In the genomic region with DNA sequence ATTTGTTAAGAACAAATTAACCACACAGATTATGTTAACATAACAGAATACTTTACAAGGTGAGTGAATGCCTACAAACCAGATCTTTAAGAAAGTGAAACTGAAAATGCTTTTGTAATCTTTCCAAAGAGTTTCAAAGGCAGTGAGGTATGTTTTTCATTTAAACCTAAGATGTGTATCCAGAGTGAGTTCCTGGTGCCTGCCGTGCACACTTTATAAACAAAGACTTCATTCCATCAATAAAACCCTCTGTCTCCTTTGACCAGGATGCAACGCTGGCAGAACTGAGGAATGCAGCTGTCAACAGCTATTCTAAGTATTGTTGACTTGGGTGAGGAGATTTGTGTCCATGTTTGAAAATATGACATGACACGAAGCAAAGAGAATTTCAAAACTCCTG, we compare ENCODE assay signal across 8 cellular contexts.
A peak's percentile ranks its signal among the peaks of the same experiment; 100 is the strongest.
DNase-seq lines count a peak whose midpoint lies in the region; ATAC-seq and TF ChIP-seq lines count a peak whose summit lies in the region.

No MANE protein-coding gene starts in this region.

- H3K4me3 Mint-ChIP-seq in CD14-positive monocyte (peak overlapping the region; percentile 28 to 67), memory B cell (peak overlapping the region; percentile 32)
- peak overlapping the region; percentile 14 for H3K4me3 Mint-ChIP-seq in activated CD4-positive, alpha-beta memory T cell treated with anti-CD3 and anti-CD28 coated beads for 36 hours

- H3K27me3 Mint-ChIP-seq in CD14-positive monocyte (ENCODE audit: low read depth in 3 of 3), result peaks cover 4 to 26% (median 8%) of the 10 kb centered on the region in 3 donors
- H3K27me3 Mint-ChIP-seq in activated CD4-positive, alpha-beta memory T cell treated with anti-CD3 and anti-CD28 coated beads for 36 hours, result no peaks in the 10 kb centered on the region
- peaks cover 4% of the 10 kb centered on the region for H3K27me3 Mint-ChIP-seq in memory B cell

- H3K9me3 Mint-ChIP-seq in CD14-positive monocyte, result peaks cover 0 to 2% (median 0%) of the 10 kb centered on the region in 7 donors
- no peaks in the 10 kb centered on the region for H3K9me3 Mint-ChIP-seq in activated CD4-positive, alpha-beta memory T cell treated with anti-CD3 and anti-CD28 coated beads for 36 hours
- H3K9me3 Mint-ChIP-seq in memory B cell, result no peaks in the 10 kb centered on the region

- TF ChIP-seq CTCF in CD14-positive monocyte (IDR thresholded peaks at IDR 0.05), result no peak

- peak; percentile 70 for ATAC-seq in GM21717 (IDR thresholded peaks at IDR 0.05; ENCODE audit: unreplicated experiment)
- peak; percentile 27 for ATAC-seq in memory B cell (ENCODE audit: low read depth)
- ATAC-seq in esophagus mucosa, result no peak
- ATAC-seq in GM19324 (IDR thresholded peaks at IDR 0.05; ENCODE audit: low FRiP score, unreplicated experiment), result no peak

- intact Hi-C loops in CD14-positive monocyte (cut with micrococcal nuclease), result no loop called here
- intact Hi-C loops in activated CD4-positive, alpha-beta memory T cell treated with anti-CD3 and anti-CD28 coated beads for 36 hours (cut with micrococcal nuclease), result no loop called here

- DNase-seq in CD14-positive monocyte (ENCODE audit: low spot score) (no peak), memory B cell (ENCODE audit: low spot score in 2 of 2) (no peak), cortex of kidney (lab: John Stamatoyannopoulos, UW) (no peak), NCI-H146 treated with DMSO at 0.1 percent for 48 hours (lab: John Stamatoyannopoulos, UW; ENCODE audit: unreplicated experiment) (no peak)
- no peak for DNase-seq in activated CD4-positive, alpha-beta memory T cell treated with anti-CD3 and anti-CD28 coated beads for 36 hours

- H3K36me3 Mint-ChIP-seq in CD14-positive monocyte (no peaks in the 10 kb centered on the region), memory B cell (no peaks in the 10 kb centered on the region)
- H3K36me3 Mint-ChIP-seq in activated CD4-positive, alpha-beta memory T cell treated with anti-CD3 and anti-CD28 coated beads for 36 hours, result no peaks in the 10 kb centered on the region

- peaks cover 14% of the 10 kb centered on the region for H3K4me1 Mint-ChIP-seq in CD14-positive monocyte
- H3K4me1 Mint-ChIP-seq in activated CD4-positive, alpha-beta memory T cell treated with anti-CD3 and anti-CD28 coated beads for 36 hours (ENCODE audit: low read depth), result peaks cover 30% of the 10 kb centered on the region
- H3K4me1 Mint-ChIP-seq in memory B cell, result peaks cover 2% of the 10 kb centered on the region

- POLR2A ChIA-PET in activated CD4-positive, alpha-beta memory T cell treated with anti-CD3 and anti-CD28 coated beads for 36 hours (lab: Charles Lee), result no interaction called here

- CTCF ChIA-PET in activated CD4-positive, alpha-beta memory T cell treated with anti-CD3 and anti-CD28 coated beads for 36 hours (lab: Charles Lee), result no interaction called here

- H3K27ac Mint-ChIP-seq in CD14-positive monocyte, result no peak overlapping the region
- H3K27ac Mint-ChIP-seq in activated CD4-positive, alpha-beta memory T cell treated with anti-CD3 and anti-CD28 coated beads for 36 hours, result no peak overlapping the region
- no peak overlapping the region for H3K27ac Mint-ChIP-seq in memory B cell

Comparison
In these comparisons a context has a peak if more than half of its experiments do, and no peak if none do; other contexts are left out.
1. ATAC-seq: peak in GM21717 (single experiment) and memory B cell (single experiment); none in esophagus mucosa (single experiment) and GM19324 (single experiment).
2. Peak in every context shown above with its lines, with median percentiles within 50 percentile points of each other: H3K4me3 Mint-ChIP-seq.